1 cellular context compared by ENCODE assay signal in genomic region chr3:77859131-77859530, GRCh38.
TF ChIP-seq lines count a peak whose summit lies in the region.

No MANE protein-coding gene starts in this region.

TF ChIP-seq in HepG2, 621 proteins besides CTCF, POLR2A, EP300 and RAD21:
- TF ChIP-seq ZBTB49 (CRISPR knock-in tag; IDR thresholded peaks at IDR 0.05; ENCODE audit: borderline replicate concordance), result no peak
- TF ChIP-seq MBNL3 (CRISPR knock-in tag; conservative IDR thresholded peaks at IDR 0.05), result no peak
- peak; percentile 20 to 63; a peak in 3 of 4 replicates for TF ChIP-seq MAFK (conservative IDR thresholded peaks at IDR 0.05 in 1 of 2, IDR thresholded peaks at IDR 0.05 in 1 of 2; ENCODE audit: low read length in 2 of 2)
- no peak for TF ChIP-seq ZKSCAN1 (IDR thresholded peaks at IDR 0.05; ENCODE audit: low read length)
- peak; percentile 49; the same call in 1 of the 2 replicates for TF ChIP-seq MAFF (IDR thresholded peaks at IDR 0.05; ENCODE audit: low read depth, low read length)
- no peak for TF ChIP-seq ZNF317 (CRISPR knock-in tag; IDR thresholded peaks at IDR 0.05)
- TF ChIP-seq SNRNP70 (IDR thresholded peaks at IDR 0.05; ENCODE audit: low read depth, low read length), result no peak
- TF ChIP-seq BCL3 (CRISPR knock-in tag; IDR thresholded peaks at IDR 0.05), result no peak
- no peak for TF ChIP-seq ZNF17 (CRISPR knock-in tag; IDR thresholded peaks at IDR 0.05)
- TF ChIP-seq PAWR (CRISPR knock-in tag; IDR thresholded peaks at IDR 0.05; ENCODE audit: borderline replicate concordance), result no peak
- TF ChIP-seq ZNF343 (CRISPR knock-in tag; IDR thresholded peaks at IDR 0.05), result no peak
- no peak for TF ChIP-seq SKIL (CRISPR knock-in tag; IDR thresholded peaks at IDR 0.05; ENCODE audit: borderline replicate concordance)
- no peak for TF ChIP-seq STAG1 (CRISPR knock-in tag; IDR thresholded peaks at IDR 0.05)
- no peak for TF ChIP-seq BHLHE40 (IDR thresholded peaks at IDR 0.05; ENCODE audit: low read length)
- no peak for TF ChIP-seq HNF4G (IDR thresholded peaks at IDR 0.05; ENCODE audit: borderline replicate concordance, low read depth, low read length)
- TF ChIP-seq HNF4G (CRISPR knock-in tag; IDR thresholded peaks at IDR 0.05; ENCODE audit: borderline replicate concordance, low read depth), result no peak
